ENCODE assay signal across 1 cellular context in genomic region chr13:44313674-44314073, GRCh38.
TF ChIP-seq lines count a peak whose summit lies in the region.

No MANE protein-coding gene starts in this region.

TF ChIP-seq in HepG2, 621 proteins besides CTCF, POLR2A, EP300 and RAD21 (continued from another document):
- no peak for TF ChIP-seq ZNF318 (CRISPR knock-in tag; IDR thresholded peaks at IDR 0.05)
- no peak for TF ChIP-seq BATF2 (CRISPR knock-in tag; IDR thresholded peaks at IDR 0.05)
- TF ChIP-seq BHLHE40 (IDR thresholded peaks at IDR 0.05; ENCODE audit: low read length), result peak; percentile 49; the same call in 1 of the 2 replicates
- no peak for TF ChIP-seq RBFOX2 (IDR thresholded peaks at IDR 0.05; ENCODE audit: low read depth, low read length)
- TF ChIP-seq DZIP1 (CRISPR knock-in tag; IDR thresholded peaks at IDR 0.05), result no peak
